In the genomic region with DNA sequence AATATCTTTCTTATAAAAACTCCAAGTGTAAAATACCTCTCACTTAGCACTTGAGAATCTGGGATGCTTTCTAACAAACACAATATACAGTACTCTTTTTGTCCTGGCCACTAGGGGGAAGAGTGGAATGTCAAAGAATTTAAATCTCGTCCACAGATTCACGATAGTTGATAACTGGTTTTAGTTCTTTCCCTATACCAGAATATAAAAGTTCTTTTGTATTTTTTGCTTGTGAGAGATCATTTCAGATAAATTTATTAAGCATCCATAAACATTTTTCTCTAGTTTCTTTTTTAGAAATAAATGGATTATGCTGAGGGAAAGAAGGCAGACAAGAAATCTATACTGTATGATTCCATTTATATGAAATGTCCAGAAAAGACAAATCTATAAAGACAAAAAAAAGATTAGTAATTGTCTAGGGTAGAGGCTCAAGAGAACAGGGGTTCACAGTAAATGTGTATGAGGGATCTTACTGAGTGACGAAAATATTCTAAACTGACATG, we compare ENCODE assay signal across 9 cellular contexts. TPM values are rescaled to one million over a fixed set of nuclear protein-coding genes. Genes with fewer than 3 reads are reported as not detected.
A peak's percentile ranks its signal among the peaks of the same experiment; 100 is the strongest.
DNase-seq lines count a peak whose midpoint lies in the region; ATAC-seq and TF ChIP-seq lines count a peak whose summit lies in the region.
"Had no signal": no experiment of that assay in that cellular context is flagged by ENCODE, and none has a peak within 500 bp of the region (broad histone marks: within the 10 kb centered on the region; RNA-seq: fewer than 3 reads in every experiment).

No MANE protein-coding gene starts in this region.

- TF ChIP-seq POLR2A in ovary (IDR thresholded peaks at IDR 0.05): no peak

- no peaks in the 10 kb centered on the region for H3K4me1 Mint-ChIP-seq in T-helper 17 cell
- no peaks in the 10 kb centered on the region for H3K4me1 Mint-ChIP-seq in activated naive CD4-positive, alpha-beta T cell treated with anti-CD3 and anti-CD28 coated beads for 36 hours (ENCODE audit: low read depth)

- ATAC-seq in GM18511 (IDR thresholded peaks at IDR 0.05; ENCODE audit: unreplicated experiment) (peak; percentile 60), T-helper 17 cell (peak; percentile 75), HG03521 (IDR thresholded peaks at IDR 0.05; ENCODE audit: unreplicated experiment) (no peak)

- no peaks in the 10 kb centered on the region for H3K9me3 ChIP-seq in T-helper 17 cell (ENCODE audit: control insufficient read depth, low read length, poor library complexity, severe bottlenecking)
- no peaks in the 10 kb centered on the region for H3K9me3 ChIP-seq in ovary

- DNase-seq in CMK (ENCODE audit: low read depth) (peak; percentile 3), KBM-7 (peak; percentile 51), T-helper 17 cell (no peak), fibroblast of the aortic adventitia (ENCODE audit: low read depth) (peak; percentile 84), ovary (no peak)
- no peak for DNase-seq in activated naive CD4-positive, alpha-beta T cell treated with anti-CD3 and anti-CD28 coated beads for 36 hours

- intact Hi-C loops in ovary (cut with DNase I): loop anchor here in 2 of 4 donors (5.0 to 10.0 kb wide), 2 partner anchors 55 to 68 kb away; a partner anchor contains a TSS
- intact Hi-C loops in activated naive CD4-positive, alpha-beta T cell treated with anti-CD3 and anti-CD28 coated beads for 36 hours (cut with micrococcal nuclease): loop anchor here (1.0 to 2.0 kb wide), 4 partner anchors 37 to 422 kb away; no protein-coding TSS in a partner anchor

- no peaks in the 10 kb centered on the region for H3K27me3 ChIP-seq in ovary

- no peak for TF ChIP-seq EP300 in ovary (IDR thresholded peaks at IDR 0.05)

- H3K27ac Mint-ChIP-seq in T-helper 17 cell: no peak overlapping the region
- H3K27ac Mint-ChIP-seq in activated naive CD4-positive, alpha-beta T cell treated with anti-CD3 and anti-CD28 coated beads for 36 hours: no peak overlapping the region
- H3K27ac Mint-ChIP-seq: T-helper 1 cell treated with Interleukin-12 subunit alpha and Interleukin-12 subunit beta and Interleukin-4 antibody, amounts not matched to agents 30 μg/mL and 1 μg/mL, for 36 hours had no signal

- H3K36me3 ChIP-seq in ovary: no peaks in the 10 kb centered on the region

- in situ Hi-C loops in KBM-7 (cut with MboI; ENCODE audit: low pct_unique_long_range_greater_than_20kb, low sequenced_read_pairs): no loop called here

- no peaks in the 10 kb centered on the region for H3K9me3 Mint-ChIP-seq in activated naive CD4-positive, alpha-beta T cell treated with anti-CD3 and anti-CD28 coated beads for 36 hours
- H3K9me3 Mint-ChIP-seq: T-helper 1 cell treated with Interleukin-12 subunit alpha and Interleukin-12 subunit beta and Interleukin-4 antibody, amounts not matched to agents 30 μg/mL and 1 μg/mL, for 36 hours had no signal

- no peak overlapping the region for H3K4me3 ChIP-seq in fibroblast of the aortic adventitia (ENCODE audit: low read depth, low read length)
- H3K4me3 ChIP-seq in ovary: no peak overlapping the region

- no peak overlapping the region for H3K4me3 Mint-ChIP-seq in T-helper 17 cell
- no peak overlapping the region for H3K4me3 Mint-ChIP-seq in activated naive CD4-positive, alpha-beta T cell treated with anti-CD3 and anti-CD28 coated beads for 36 hours
- H3K4me3 Mint-ChIP-seq: T-helper 1 cell treated with Interleukin-12 subunit alpha and Interleukin-12 subunit beta and Interleukin-4 antibody, amounts not matched to agents 30 μg/mL and 1 μg/mL, for 36 hours had no signal

- H3K27me3 Mint-ChIP-seq in T-helper 17 cell: no peaks in the 10 kb centered on the region
- no peaks in the 10 kb centered on the region for H3K27me3 Mint-ChIP-seq in activated naive CD4-positive, alpha-beta T cell treated with anti-CD3 and anti-CD28 coated beads for 36 hours (ENCODE audit: low read depth)

- no peaks in the 10 kb centered on the region for H3K36me3 Mint-ChIP-seq in T-helper 17 cell (ENCODE audit: low read depth)
- no peaks in the 10 kb centered on the region for H3K36me3 Mint-ChIP-seq in activated naive CD4-positive, alpha-beta T cell treated with anti-CD3 and anti-CD28 coated beads for 36 hours (ENCODE audit: low read depth)

- H3K27ac ChIP-seq in ovary: no peak overlapping the region

- CTCF ChIA-PET in activated naive CD4-positive, alpha-beta T cell treated with anti-CD3 and anti-CD28 coated beads for 36 hours (lab: Charles Lee): interaction anchor here (0.6 to 1.1 kb wide), 5 partner anchors 58 to 199 kb away, joined by 3 to 6 read pairs (median 3); no protein-coding TSS in a partner anchor

- H3K4me1 ChIP-seq in ovary (ENCODE audit: insufficient read depth): no peaks in the 10 kb centered on the region

- TF ChIP-seq CTCF in fibroblast of the aortic adventitia (IDR thresholded peaks at IDR 0.05; ENCODE audit: insufficient read depth, low read length): peak; percentile 74
- peak; percentile 39 to 79 (median 77) for TF ChIP-seq CTCF in ovary (IDR thresholded peaks at IDR 0.05)

- 32 to 33% (median 32%) methylated on average over 3 of the region's 3 CpGs for WGBS in ovary, 3 donors

RNA-seq across cellular contexts. Expression of a gene that starts 50.4 kb away (rescaled TPM):
- not detected for total RNA-seq in T-helper 17 cell
- 17.1 and 56.9 TPM in 2 replicates for total RNA-seq in fibroblast of the aortic adventitia (ENCODE audit: low replicate concordance)
- 10 to 100 TPM; 11.4 to 26.1 (median 18.3) TPM for total RNA-seq in ovary
- polyA plus RNA-seq in ovary: 100 to 1,000 TPM in 1 of 2 donors, 10 to 100 TPM in 1; 22.9 to 108 TPM
- not detected for total RNA-seq in activated naive CD4-positive, alpha-beta T cell treated with anti-CD3 and anti-CD28 coated beads for 36 hours

RNA-seq across cellular contexts. Expression of a gene that starts 52.6 kb away (rescaled TPM):
- total RNA-seq in T-helper 17 cell (10 to 100 TPM; 59.8 to 80.6 TPM), fibroblast of the aortic adventitia (ENCODE audit: low replicate concordance) (42.8 and 52.2 TPM in 2 replicates), ovary (10 to 100 TPM; 41.7 to 66.8 (median 53.0) TPM)
- 10 to 100 TPM; 28.8 to 39.4 TPM for polyA plus RNA-seq in ovary
- 10 to 100 TPM; 25.1 to 25.6 TPM for total RNA-seq in activated naive CD4-positive, alpha-beta T cell treated with anti-CD3 and anti-CD28 coated beads for 36 hours

Comparison
In these comparisons a context has a peak if more than half of its experiments do, and no peak if none do; other contexts are left out.
1. DNase-seq: peak in CMK (single experiment), KBM-7 (single experiment) and fibroblast of the aortic adventitia (single experiment); none in T-helper 17 cell (0 of 3), ovary (0 of 5) and activated naive CD4-positive, alpha-beta T cell treated with anti-CD3 and anti-CD28 coated beads for 36 hours (single experiment).
2. RNA of a gene that starts 50.4 kb away (total RNA-seq): 11.4 to 26.1 TPM in ovary and 17.1 to 56.9 TPM in fibroblast of the aortic adventitia; not detected in T-helper 17 cell and not detected in activated naive CD4-positive, alpha-beta T cell treated with anti-CD3 and anti-CD28 coated beads for 36 hours; every median in the first group is over 10 times any median in the second.